ENCODE assay signal across 8 cellular contexts in genomic region chr2:240452471-240453256, GRCh38. TPM values are rescaled to one million over a fixed set of nuclear protein-coding genes. Genes with fewer than 3 reads are reported as not detected.
DNase-seq lines count a peak whose midpoint lies in the region; ATAC-seq and TF ChIP-seq lines count a peak whose summit lies in the region.

No MANE protein-coding gene starts in this region.

- peaks cover 50% of the 10 kb centered on the region for H3K27me3 Mint-ChIP-seq in T-helper 1 cell treated with Interleukin-12 subunit alpha and Interleukin-12 subunit beta and Interleukin-4 antibody, amounts not matched to agents 30 μg/mL and 1 μg/mL, for 36 hours (ENCODE audit: low read depth)
- peaks cover 56 to 83% of the 10 kb centered on the region in 2 donors for H3K27me3 Mint-ChIP-seq in effector memory CD8-positive, alpha-beta T cell

- peak overlapping the region; percentile 7 for H3K4me3 Mint-ChIP-seq in T-helper 1 cell treated with Interleukin-12 subunit alpha and Interleukin-12 subunit beta and Interleukin-4 antibody, amounts not matched to agents 30 μg/mL and 1 μg/mL, for 36 hours
- H3K4me3 Mint-ChIP-seq in effector memory CD8-positive, alpha-beta T cell: peak overlapping the region; percentile 78 to 80

- POLR2A ChIA-PET in PC-3 (lab: Charles Lee; ENCODE audit: unreplicated experiment): no interaction called here

- no peak overlapping the region for H2AFZ ChIP-seq in PC-3 (ENCODE audit: low read length)

- no peaks in the 10 kb centered on the region for H3K79me2 ChIP-seq in PC-3 (ENCODE audit: low read length)

- H3K4me1 ChIP-seq in PC-3 (ENCODE audit: insufficient read depth, low read length) (no peaks in the 10 kb centered on the region; the same call in 1 of the 2 replicates), lower lobe of right lung (peaks cover 22% of the 10 kb centered on the region), suprapubic skin (peaks cover 89% of the 10 kb centered on the region)

- WGBS in suprapubic skin: 4% methylated on average over 12 of the region's 102 CpGs

- H3K4me1 Mint-ChIP-seq in T-helper 1 cell treated with Interleukin-12 subunit alpha and Interleukin-12 subunit beta and Interleukin-4 antibody, amounts not matched to agents 30 μg/mL and 1 μg/mL, for 36 hours (ENCODE audit: low read depth): no peaks in the 10 kb centered on the region
- peaks cover 10 to 20% of the 10 kb centered on the region in 2 donors for H3K4me1 Mint-ChIP-seq in effector memory CD8-positive, alpha-beta T cell (ENCODE audit: low read depth in 2 of 2)

- H3K27me3 ChIP-seq in PC-3 (ENCODE audit: low read length) (no peaks in the 10 kb centered on the region), lower lobe of right lung (ENCODE audit: low read depth) (peaks cover 53% of the 10 kb centered on the region), suprapubic skin (peaks cover 45% of the 10 kb centered on the region)

- no peaks in the 10 kb centered on the region for H3F3A ChIP-seq in PC-3 (ENCODE audit: low read length, unreplicated experiment)

- BruUV-seq in PC-3 (replicated peaks; lab: Mats Ljungman, UMichigan): no TSS peak

- TF ChIP-seq POLR2A in suprapubic skin (IDR thresholded peaks at IDR 0.05): no peak

- CTCF ChIA-PET in PC-3 (lab: Charles Lee): no interaction called here

- no peaks in the 10 kb centered on the region for H3K9me3 Mint-ChIP-seq in T-helper 1 cell treated with Interleukin-12 subunit alpha and Interleukin-12 subunit beta and Interleukin-4 antibody, amounts not matched to agents 30 μg/mL and 1 μg/mL, for 36 hours
- no peaks in the 10 kb centered on the region for H3K9me3 Mint-ChIP-seq in effector memory CD8-positive, alpha-beta T cell

- H3K9ac ChIP-seq in PC-3 (ENCODE audit: low read length): no peak overlapping the region; the same call in 1 of the 2 replicates

- ATAC-seq in PC-3 (peak; percentile 73), lower lobe of right lung (peak; percentile 75 to 84), GM19035 (IDR thresholded peaks at IDR 0.05; ENCODE audit: unreplicated experiment) (no peak)
- peak; percentile 47 for ATAC-seq in effector memory CD8-positive, alpha-beta T cell (replicated peaks)

- no peaks in the 10 kb centered on the region for H3K36me3 ChIP-seq in PC-3 (ENCODE audit: low read depth, low read length)
- no peaks in the 10 kb centered on the region for H3K36me3 ChIP-seq in lower lobe of right lung
- no peaks in the 10 kb centered on the region for H3K36me3 ChIP-seq in suprapubic skin

- H3K27ac ChIP-seq in PC-3 (ENCODE audit: low read length) (no peak overlapping the region), lower lobe of right lung (no peak overlapping the region), suprapubic skin (peak overlapping the region; percentile 88)

- peak overlapping the region; percentile 82 for H3K4me2 ChIP-seq in PC-3 (ENCODE audit: low read length)

- no peaks in the 10 kb centered on the region for H3K9me2 ChIP-seq in PC-3 (replicated peaks; ENCODE audit: low read length)

- H4K20me1 ChIP-seq in PC-3 (ENCODE audit: low read length): 0 out of 2 replicates have a peak, but pooled peaks cover 2% of the 10 kb centered on the region

- no peak overlapping the region for H3K27ac Mint-ChIP-seq in T-helper 1 cell treated with Interleukin-12 subunit alpha and Interleukin-12 subunit beta and Interleukin-4 antibody, amounts not matched to agents 30 μg/mL and 1 μg/mL, for 36 hours
- H3K27ac Mint-ChIP-seq in effector memory CD8-positive, alpha-beta T cell: no peak overlapping the region

- H3K9me3 ChIP-seq in PC-3 (ENCODE audit: low read length) (no peaks in the 10 kb centered on the region), lower lobe of right lung (no peaks in the 10 kb centered on the region), suprapubic skin (no peaks in the 10 kb centered on the region)

- H3K4me3 ChIP-seq in PC-3 (ENCODE audit: low read length) (peak overlapping the region; percentile 62), lower lobe of right lung (peak overlapping the region; percentile 58), suprapubic skin (peak overlapping the region; percentile 74)

- no peaks in the 10 kb centered on the region for H3K36me3 Mint-ChIP-seq in T-helper 1 cell treated with Interleukin-12 subunit alpha and Interleukin-12 subunit beta and Interleukin-4 antibody, amounts not matched to agents 30 μg/mL and 1 μg/mL, for 36 hours (ENCODE audit: low read depth)
- H3K36me3 Mint-ChIP-seq in effector memory CD8-positive, alpha-beta T cell (ENCODE audit: insufficient read depth): peaks cover 13% of the 10 kb centered on the region

- intact Hi-C loops in PC-3 (cut with micrococcal nuclease): no loop called here
- intact Hi-C loops in lower lobe of right lung (cut with DNase I): no loop called here

- no peak for TF ChIP-seq CTCF in PC-3 (conservative IDR thresholded peaks at IDR 0.05; ENCODE audit: low read depth, low read length)
- TF ChIP-seq CTCF in lower lobe of right lung (IDR thresholded peaks at IDR 0.05): no peak
- TF ChIP-seq CTCF in suprapubic skin (IDR thresholded peaks at IDR 0.05): no peak

- no peak for DNase-seq in T-helper 1 cell
- DNase-seq in PC-3: peak; percentile 70
- DNase-seq in effector memory CD8-positive, alpha-beta T cell: no peak
- peak; percentile 74 for DNase-seq in lower lobe of right lung
- peak in 1 of 2 donors; percentile 57 for DNase-seq in suprapubic skin (ENCODE audit: low spot score in 2 of 2)
- DNase-seq in NCI-H1436 (lab: John Stamatoyannopoulos, UW): no peak

- no peak for TF ChIP-seq EP300 in suprapubic skin (IDR thresholded peaks at IDR 0.05)

RNA-seq across cellular contexts. Expression of gene GPC1, which starts 17.2 kb away (rescaled TPM):
- total RNA-seq in PC-3 (2014; rRNA removed): 37.1 and 56.7 TPM in 2 replicates
- total RNA-seq in lower lobe of right lung: 14.7 TPM
- total RNA-seq in suprapubic skin: 100 to 1,000 TPM; 130 to 164 (median 145) TPM

Comparison
In these comparisons a context has a peak if more than half of its experiments do, and no peak if none do; other contexts are left out.
1. DNase-seq: peak in PC-3 (single experiment) and lower lobe of right lung (single experiment); none in T-helper 1 cell (0 of 5), effector memory CD8-positive, alpha-beta T cell (0 of 3) and NCI-H1436 (single experiment).
2. Peak in every context shown above with its lines, with median percentiles within 50 percentile points of each other: H3K4me3 ChIP-seq.